ENCODE assay signal across 21 cellular contexts in genomic region chr7:42893341-42894242, GRCh38. TPM values are rescaled to one million over a fixed set of nuclear protein-coding genes. Genes with fewer than 3 reads are reported as not detected.
A peak's percentile ranks its signal among the peaks of the same experiment; 100 is the strongest.
DNase-seq lines count a peak whose midpoint lies in the region; TF ChIP-seq lines count a peak whose summit lies in the region.
"Had no signal": no experiment of that assay in that cellular context is flagged by ENCODE, and none has a peak within 500 bp of the region (broad histone marks: within the 10 kb centered on the region; RNA-seq: fewer than 3 reads in every experiment).

No MANE protein-coding gene starts in this region.

- H3K4me1 Mint-ChIP-seq in Caco-2 (ENCODE audit: low read depth, unreplicated experiment): peaks cover 7% of the 10 kb centered on the region

- H3K27ac ChIP-seq in iPS-20b (ENCODE audit: low read length): no peak overlapping the region
- H3K27ac ChIP-seq: BLaER1, PC-9, vagina had no signal

- H3K4me1 ChIP-seq in iPS-20b (ENCODE audit: insufficient read depth, low read length): peaks cover 12% of the 10 kb centered on the region; the same call in 1 of the 2 replicates
- 0 out of 2 replicates have a peak, but pooled peaks cover 4% of the 10 kb centered on the region for H3K4me1 ChIP-seq in Caco-2

- H3K9me3 ChIP-seq in iPS-20b (ENCODE audit: insufficient read depth, low read depth, low read length) (peaks cover 11% of the 10 kb centered on the region; the same call in 1 of the 2 replicates), Caco-2 (no peaks in the 10 kb centered on the region)
- H3K9me3 ChIP-seq: vagina had no signal

- no peak overlapping the region for H3K27ac Mint-ChIP-seq in Caco-2 (ENCODE audit: unreplicated experiment)
- H3K27ac Mint-ChIP-seq: activated CD8-positive, alpha-beta memory T cell treated with anti-CD3 and anti-CD28 coated beads, Interleukin-2, amount 10 ng/mL, durations not matched to agents 7 days and 5 days; activated naive CD8-positive, alpha-beta T cell treated with anti-CD3 and anti-CD28 coated beads for 36 hours had no signal

- peaks cover 19% of the 10 kb centered on the region for H3K9me3 Mint-ChIP-seq in Caco-2 (ENCODE audit: unreplicated experiment)

- CTCF ChIA-PET in Caco-2 (lab: Charles Lee): no interaction called here

- H3K4me3 ChIP-seq in iPS-20b (ENCODE audit: low read length) (peak overlapping the region; percentile 25), Caco-2 (ENCODE audit: low read depth, low read length) (no peak overlapping the region)
- H3K4me3 ChIP-seq: BLaER1, lung, PC-9, vagina had no signal

- intact Hi-C loops in Caco-2 (cut with micrococcal nuclease; ENCODE audit: unreplicated experiment): no loop called here

- no peaks in the 10 kb centered on the region for H3K36me3 ChIP-seq in iPS-20b (ENCODE audit: insufficient read depth, low read depth, low read length)
- no peaks in the 10 kb centered on the region for H3K36me3 ChIP-seq in Caco-2 (ENCODE audit: control insufficient read depth, insufficient read depth, low read length)
- H3K36me3 ChIP-seq: BLaER1, vagina had no signal

- POLR2A ChIA-PET in Caco-2 (lab: Charles Lee): no interaction called here

- no peak overlapping the region for H3K4me3 Mint-ChIP-seq in Caco-2 (ENCODE audit: unreplicated experiment)
- H3K4me3 Mint-ChIP-seq: activated CD8-positive, alpha-beta memory T cell treated with anti-CD3 and anti-CD28 coated beads, Interleukin-2, amount 10 ng/mL, durations not matched to agents 7 days and 5 days; activated naive CD8-positive, alpha-beta T cell treated with anti-CD3 and anti-CD28 coated beads for 36 hours; brain had no signal

- peaks cover 22% of the 10 kb centered on the region for H3K27me3 Mint-ChIP-seq in Caco-2 (ENCODE audit: insufficient read depth, unreplicated experiment)
- H3K27me3 Mint-ChIP-seq: activated naive CD8-positive, alpha-beta T cell treated with anti-CD3 and anti-CD28 coated beads for 36 hours had no signal

- TF ChIP-seq CTCF in Caco-2 (IDR thresholded peaks at IDR 0.05; ENCODE audit: insufficient read depth in 1 of 2, low read depth in 1 of 2, low read length in 1 of 2, severe bottlenecking in 1 of 2, unreplicated experiment in 1 of 2): no peak

- peaks cover 4% of the 10 kb centered on the region for H3K36me3 Mint-ChIP-seq in Caco-2 (ENCODE audit: insufficient read depth, unreplicated experiment)

- H3K27me3 ChIP-seq in iPS-20b (ENCODE audit: insufficient read depth, low read length): no peaks in the 10 kb centered on the region
- H3K27me3 ChIP-seq in Caco-2 (replicated peaks; ENCODE audit: control insufficient read depth, insufficient read depth, low read length): no peaks in the 10 kb centered on the region
- H3K27me3 ChIP-seq: BLaER1, vagina had no signal

- DNase-seq in NCI-H146 (lab: John Stamatoyannopoulos, UW): peak; percentile 12
- DNase-seq in NCI-H146 treated with DMSO at 0.1 percent for 48 hours (lab: John Stamatoyannopoulos, UW; ENCODE audit: unreplicated experiment): no peak
- peak; percentile 62 for DNase-seq in NCI-H128 (lab: John Stamatoyannopoulos, UW; ENCODE audit: unreplicated experiment)
- peak; percentile 30 to 38 for DNase-seq in SHP77 (lab: John Stamatoyannopoulos, UW)
- no peak for DNase-seq in 8988T
- no peak for DNase-seq in Caco-2
- no peak for DNase-seq in HCEC 1CT
- DNase-seq: activated CD8-positive, alpha-beta memory T cell treated with anti-CD3 and anti-CD28 coated beads, Interleukin-2, amount 10 ng/mL, durations not matched to agents 7 days and 5 days; activated naive CD8-positive, alpha-beta T cell treated with anti-CD3 and anti-CD28 coated beads for 36 hours; GDM1; head of caudate nucleus; KG1; occipital lobe; PC-9; retina; T1000 had no signal

- H3K9ac ChIP-seq in iPS-20b (ENCODE audit: low read depth, low read length): no peak overlapping the region
- H3K9ac ChIP-seq: BLaER1 had no signal

- no TSS peak for BruUV-seq in Caco-2 (replicated peaks; lab: Mats Ljungman, UMichigan)

RNA-seq across cellular contexts. Expression of gene C7orf25, which starts 18.3 kb away (rescaled TPM):
- total RNA-seq in Caco-2 (2022): 2.7 and 3.2 TPM in 2 replicates

RNA-seq across cellular contexts. Expression of gene PSMA2, which starts 38.4 kb away (rescaled TPM):
- total RNA-seq in Caco-2 (2022): 147 and 159 TPM in 2 replicates

RNA-seq across cellular contexts. Expression of gene MRPL32, which starts 38.6 kb away (rescaled TPM):
- 61.6 and 63.6 TPM in 2 replicates for total RNA-seq in Caco-2 (2022)

Comparison
In these comparisons a context has a peak if more than half of its experiments do, and no peak if none do; other contexts are left out.
1. DNase-seq: peak in NCI-H146 (single experiment), NCI-H128 (single experiment) and SHP77 (2 of 2); none in NCI-H146 treated with DMSO at 0.1 percent for 48 hours (single experiment), 8988T (single experiment), Caco-2 (0 of 2) and HCEC 1CT (single experiment).